Comparison of ENCODE assay signal across 8 cellular contexts in the genomic region with DNA sequence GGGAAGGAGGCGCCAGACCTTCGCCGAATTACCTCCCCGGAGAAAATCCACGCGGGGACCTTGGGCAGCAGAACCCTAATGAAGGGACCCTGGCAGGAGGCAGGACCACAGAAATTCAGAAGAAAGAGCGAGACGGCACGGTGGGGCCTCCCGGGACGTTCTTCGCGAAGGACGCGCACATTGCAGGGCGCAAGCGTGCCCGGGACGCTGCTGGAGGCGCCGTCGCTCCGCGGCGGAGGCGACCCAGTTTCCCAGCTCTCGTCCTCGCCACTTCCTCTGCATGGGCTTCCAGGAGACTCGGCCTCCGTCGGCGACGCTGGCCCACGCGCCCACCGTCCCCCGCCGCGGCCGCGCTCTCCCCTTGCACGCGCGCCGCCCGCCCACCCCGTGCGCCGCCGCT. TPM values are rescaled to one million over a fixed set of nuclear protein-coding genes. Genes with fewer than 3 reads are reported as not detected.
DNase-seq lines count a peak whose midpoint lies in the region; ATAC-seq, FAIRE-seq and TF ChIP-seq lines count a peak whose summit lies in the region.

No MANE protein-coding gene starts in this region.

- H3K4me2 ChIP-seq in K562 (ENCODE audit: insufficient read depth, low read length), result no peak overlapping the region

- POLR2A ChIA-PET in Panc1 (lab: Charles Lee), result no interaction called here
- POLR2A ChIA-PET in K562 (lab: Yijun Ruan, JAX), result no interaction called here

- no peak overlapping the region for H3K4me3 ChIP-seq in Panc1 (ENCODE audit: low read depth in 2 of 2, low read length in 2 of 2)
- H3K4me3 ChIP-seq in K562, result no peak overlapping the region
- peak overlapping the region; percentile 14 to 47 for H3K4me3 ChIP-seq in kidney (ENCODE audit: low read length in 2 of 2)

- H3K79me2 ChIP-seq in K562 (ENCODE audit: control insufficient read depth, insufficient read depth, low read length), result no peaks in the 10 kb centered on the region

- H3K27ac ChIP-seq in Panc1 (ENCODE audit: low read length), result peak overlapping the region; percentile 57
- no peak overlapping the region for H3K27ac ChIP-seq in K562 (ENCODE audit: extremely low read depth, low read depth, low read length)
- H3K27ac ChIP-seq in kidney (ENCODE audit: low read depth in 2 of 2, low read length in 2 of 2), result no peak overlapping the region

- H3K9ac ChIP-seq in K562 (ENCODE audit: insufficient read depth in 1 of 2, low read depth in 2 of 2, low read length in 2 of 2) (no peak overlapping the region), kidney (ENCODE audit: low read length in 2 of 2) (peak overlapping the region in 1 of 2 donors; percentile 53)

- no peaks in the 10 kb centered on the region for H4K20me1 ChIP-seq in K562 (replicated peaks; ENCODE audit: control insufficient read depth, insufficient read depth, low read length)

- TF ChIP-seq EP300 in K562 (IDR thresholded peaks at IDR 0.05; ENCODE audit: low read length), result no peak

- CTCF ChIA-PET in Panc1 (lab: Charles Lee) (no interaction called here), K562 (lab: Yijun Ruan, JAX; ENCODE audit: low intra/inter-chr PET ratio) (no interaction called here)

- ATAC-seq in Panc1 (no peak), K562 (no peak), HG03432 (IDR thresholded peaks at IDR 0.05; ENCODE audit: unreplicated experiment) (no peak), HG02970 (IDR thresholded peaks at IDR 0.05; ENCODE audit: low FRiP score, unreplicated experiment) (no peak)
- ATAC-seq in stimulated activated naive B cell treated with anti-CD40 and anti-IgM and Interleukin-4, amounts not matched to agents 10 μg/mL and 1 μg/mL and 100 μg/mL, for 72 hours (replicated peaks), result peak; percentile 49 to 54

- peak overlapping the region in 1 of 2 donors; percentile 67 for H3K4me3 Mint-ChIP-seq in stimulated activated naive B cell treated with anti-CD40 and anti-IgM and Interleukin-4, amounts not matched to agents 10 μg/mL and 1 μg/mL and 100 μg/mL, for 72 hours

- no TSS peak for BruUV-seq in Panc1 (replicated peaks; lab: Mats Ljungman, UMichigan)
- BruUV-seq in K562 (replicated peaks; lab: Mats Ljungman, UMichigan), result no TSS peak

- DNase-seq in Panc1 (ENCODE audit: low read depth, low spot score) (no peak), K562 (ENCODE audit: extremely low read depth in 1 of 4, low spot score in 3 of 4) (no peak), kidney (peak; percentile 77), SKM-1 treated with dmso at 0.1 percent for 144 hours (lab: John Stamatoyannopoulos, UW; ENCODE audit: unreplicated experiment) (no peak), NCI-H748 treated with DMSO at 0.1 percent for 48 hours (lab: John Stamatoyannopoulos, UW) (no peak)
- DNase-seq in stimulated activated naive B cell treated with anti-CD40 and anti-IgM and Interleukin-4, amounts not matched to agents 10 μg/mL and 1 μg/mL and 100 μg/mL, for 72 hours, result no peak

- no peaks in the 10 kb centered on the region for H3K9me1 ChIP-seq in K562 (ENCODE audit: control insufficient read depth, insufficient read depth, low read length)

- WGBS in K562 (ENCODE audit: insufficient coverage, low coverage, missing lambda C conversion rate), result 94% methylated on average over 15 of the region's 50 CpGs

- H3K4me1 ChIP-seq in Panc1 (ENCODE audit: control insufficient read depth, insufficient read depth, low read length) (peaks cover 17% of the 10 kb centered on the region), K562 (replicated peaks in 1 of 2; ENCODE audit: control insufficient read depth in 2 of 2, insufficient read depth in 2 of 2, low read length in 2 of 2) (peaks cover 3 to 13% of the 10 kb centered on the region in 2 experiments), kidney (ENCODE audit: control insufficient read depth in 1 of 2, insufficient read depth in 1 of 2, low read depth in 1 of 2, low read length in 2 of 2) (peaks cover 11 to 14% of the 10 kb centered on the region in 2 donors)

- no peaks in the 10 kb centered on the region for H3K36me3 Mint-ChIP-seq in stimulated activated naive B cell treated with anti-CD40 and anti-IgM and Interleukin-4, amounts not matched to agents 10 μg/mL and 1 μg/mL and 100 μg/mL, for 72 hours

- H3K27me3 ChIP-seq in Panc1 (ENCODE audit: control insufficient read depth, insufficient read depth, low read length) (no peaks in the 10 kb centered on the region), K562 (ENCODE audit: control insufficient read depth in 2 of 2, insufficient read depth in 2 of 2, low read length in 2 of 2) (no peaks in the 10 kb centered on the region)

- no peaks in the 10 kb centered on the region for H3K27me3 Mint-ChIP-seq in stimulated activated naive B cell treated with anti-CD40 and anti-IgM and Interleukin-4, amounts not matched to agents 10 μg/mL and 1 μg/mL and 100 μg/mL, for 72 hours

- H3K36me3 ChIP-seq in Panc1 (ENCODE audit: control insufficient read depth, insufficient read depth, low read length) (no peaks in the 10 kb centered on the region), K562 (ENCODE audit: control insufficient read depth, insufficient read depth, low read length) (no peaks in the 10 kb centered on the region), kidney (ENCODE audit: control insufficient read depth in 1 of 2, insufficient read depth in 2 of 2, low read length in 2 of 2) (no peaks in the 10 kb centered on the region)

- TF ChIP-seq RAD21 in K562 (CRISPR knock-in tag; conservative IDR thresholded peaks at IDR 0.05 in 1 of 2, IDR thresholded peaks at IDR 0.05 in 1 of 2), result no peak

- H2AFZ ChIP-seq in K562 (ENCODE audit: low read depth, low read length), result no peak overlapping the region

- H3K9me3 Mint-ChIP-seq in stimulated activated naive B cell treated with anti-CD40 and anti-IgM and Interleukin-4, amounts not matched to agents 10 μg/mL and 1 μg/mL and 100 μg/mL, for 72 hours, result no peaks in the 10 kb centered on the region

- no peak for TF ChIP-seq POLR2A in K562 (conservative IDR thresholded peaks at IDR 0.05)

- H3K4me1 Mint-ChIP-seq in stimulated activated naive B cell treated with anti-CD40 and anti-IgM and Interleukin-4, amounts not matched to agents 10 μg/mL and 1 μg/mL and 100 μg/mL, for 72 hours, result peaks cover 25 to 27% of the 10 kb centered on the region in 2 donors

- H3K27ac Mint-ChIP-seq in stimulated activated naive B cell treated with anti-CD40 and anti-IgM and Interleukin-4, amounts not matched to agents 10 μg/mL and 1 μg/mL and 100 μg/mL, for 72 hours, result peak overlapping the region; percentile 31

- in situ Hi-C loops in Panc1 (cut with HindIII; ENCODE audit: low pct_unique_long_range_greater_than_20kb, low sequenced_read_pairs), result no loop called here
- in situ Hi-C loops in K562 (cut with MboI), result no loop called here

- no peak for FAIRE-seq in K562 (lab: Jason Lieb, UNC)
- FAIRE-seq in kidney (lab: Jason Lieb, UNC), result no peak

- TF ChIP-seq CTCF in Panc1 (IDR thresholded peaks at IDR 0.05), result no peak
- TF ChIP-seq CTCF in K562 (IDR thresholded peaks at IDR 0.05 in 2 of 3, conservative IDR thresholded peaks at IDR 0.05 in 1 of 3; ENCODE audit: insufficient read depth in 2 of 3, low read depth in 1 of 3, low read length in 3 of 3), result no peak
- TF ChIP-seq CTCF in kidney (IDR thresholded peaks at IDR 0.05; ENCODE audit: borderline replicate concordance, extremely low read depth, insufficient read depth), result no peak

- intact Hi-C loops in Panc1 (cut with micrococcal nuclease; ENCODE audit: unreplicated experiment), result no loop called here
- intact Hi-C loops in K562 (cut with micrococcal nuclease), result no loop called here
- intact Hi-C loops in kidney (cut with DNase I), result no loop called here

- H3K9me3 ChIP-seq in Panc1 (ENCODE audit: control insufficient read depth, insufficient read depth, low read depth, low read length) (no peaks in the 10 kb centered on the region), K562 (replicated peaks; ENCODE audit: control insufficient read depth, insufficient read depth, low read depth, low read length) (no peaks in the 10 kb centered on the region), kidney (ENCODE audit: control insufficient read depth in 1 of 2, low read length in 2 of 2) (no peaks in the 10 kb centered on the region)

TF ChIP-seq in K562, 482 proteins besides CTCF, POLR2A, EP300 and RAD21 (continues in another document):
- TF ChIP-seq FOXK1 (CRISPR knock-in tag; IDR thresholded peaks at IDR 0.05; ENCODE audit: borderline replicate concordance), result no peak

RNA-seq across cellular contexts. Expression of gene SMAD3, which starts 31.9 kb away (rescaled TPM):
- total RNA-seq in Panc1 (2021; ENCODE audit: unreplicated experiment), result 394 TPM
- polyA plus RNA-seq in Panc1 (2012; ENCODE audit: insufficient read length), result 255 TPM
- total RNA-seq in K562 (2011; cell fraction: chromatin; rRNA removed; ENCODE audit: low replicate concordance), result 61.6 and 88.8 TPM in 2 replicates
- 33.5 and 35.9 TPM in 2 replicates for total RNA-seq in K562 (2011; cell fraction: nucleolus; rRNA removed)
- total RNA-seq in K562 (2011; cell fraction: nucleoplasm; rRNA removed), result 44.2 and 72.8 TPM in 2 replicates
- 11.1 and 11.9 TPM in 2 replicates for total RNA-seq in K562 (2014; rRNA removed)
- total RNA-seq in K562 (2014; rRNA removed; fragmentation: Illumina TruSeq; extraction: Trizol), result 9.2 and 11.0 TPM in 2 replicates
- 9.1 and 9.6 TPM in 2 replicates for total RNA-seq in K562 (2015; rRNA removed; fragmentation: Illumina TruSeq; extraction: Trizol)
- 24.3 and 30.1 TPM in 2 replicates for total RNA-seq in K562 (2021)
- 14.6 and 22.6 TPM in 2 replicates for polyA plus RNA-seq in K562 (2011; rRNA removed)
- 11.5 and 14.8 TPM in 2 replicates for polyA plus RNA-seq in K562 (2011; cell fraction: cytosol; rRNA removed)
- polyA plus RNA-seq in K562 (2011; cell fraction: nucleus; rRNA removed), result 52.1 and 90.9 TPM in 2 replicates
- polyA plus RNA-seq in K562 (2012), result 17.9 and 20.7 TPM in 2 replicates
- polyA plus RNA-seq in K562 (2014; fragmentation: Illumina TruSeq; extraction: Trizol), result 34.7 and 39.2 TPM in 2 replicates
- 1 to 10 TPM; 4.3 to 5.0 TPM for polyA plus RNA-seq in K562 (2014; fragmentation: Nextera tagmentation; extraction: Ambion mirVana)
- polyA plus RNA-seq in K562 (2014; rRNA removed), result 13.3 and 14.3 TPM in 2 replicates
- 14.9 and 15.1 TPM in 2 replicates for polyA minus RNA-seq in K562 (2011; rRNA and poly(A)+ RNA removed)
- 15.1 and 16.3 TPM in 2 replicates for polyA minus RNA-seq in K562 (2011; cell fraction: cytosol; rRNA and poly(A)+ RNA removed)
- polyA minus RNA-seq in K562 (2011; cell fraction: nucleus; rRNA and poly(A)+ RNA removed), result 12.7 and 18.8 TPM in 2 replicates
- 58.2 TPM for total RNA-seq in kidney
- 10.1 TPM for polyA plus RNA-seq in kidney (ENCODE audit: insufficient read depth, low read depth, low replicate concordance)

Comparison
In these comparisons a context has a peak if more than half of its experiments do, and no peak if none do; other contexts are left out.
1. ATAC-seq: peak in stimulated activated naive B cell treated with anti-CD40 and anti-IgM and Interleukin-4, amounts not matched to agents 10 μg/mL and 1 μg/mL and 100 μg/mL, for 72 hours (2 of 2); none in Panc1 (single experiment), K562 (single experiment), HG03432 (single experiment) and HG02970 (single experiment).
2. H3K4me3 ChIP-seq: peak in kidney (2 of 2); none in Panc1 (0 of 2) and K562 (single experiment).